ENCODE assay signal across 8 cellular contexts in the genomic region with DNA sequence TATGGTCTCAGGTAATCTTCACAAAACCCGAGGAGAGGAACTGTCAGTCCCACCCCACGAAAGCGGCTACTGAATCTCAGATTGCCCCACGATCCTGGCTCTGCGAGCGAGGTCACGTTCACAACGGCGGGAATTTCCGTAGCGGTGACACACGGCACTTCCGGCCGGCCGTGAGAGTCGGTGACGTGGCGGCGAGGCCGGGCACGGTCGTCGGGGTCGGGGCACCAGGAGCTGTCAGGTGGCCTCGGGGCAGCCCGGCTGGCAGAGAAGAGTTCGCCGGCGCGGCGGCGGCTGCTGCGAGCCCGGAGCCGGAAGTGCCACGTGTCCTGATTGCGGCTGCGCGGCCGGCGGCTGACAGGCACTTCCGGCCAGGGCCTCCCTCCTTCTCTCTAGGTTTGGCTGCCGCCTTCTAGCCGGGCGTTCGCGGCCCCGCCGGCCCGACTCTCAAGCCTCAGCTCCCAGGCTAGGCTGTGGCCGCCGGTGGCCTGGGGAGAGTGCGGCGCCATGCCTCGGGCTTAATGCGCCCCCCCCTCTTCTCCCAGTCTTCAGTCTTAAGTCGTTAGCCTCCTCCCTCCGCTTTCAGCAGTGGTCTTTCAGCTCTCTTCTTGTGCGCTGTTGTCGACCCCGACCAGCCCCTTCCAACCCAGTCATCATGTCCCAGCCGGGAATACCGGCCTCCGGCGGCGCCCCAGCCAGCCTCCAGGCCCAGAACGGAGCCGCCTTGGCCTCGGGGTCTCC. TPM values are rescaled to one million over a fixed set of nuclear protein-coding genes. Genes with fewer than 3 reads are reported as not detected.
DNase-seq lines count a peak whose midpoint lies in the region; ATAC-seq, FAIRE-seq and TF ChIP-seq lines count a peak whose summit lies in the region.

A gene (plus strand): TSS at position 361 of the 738 bp plus-strand sequence. CDS start 292 bp downstream, at position 653.

- no peak for TF ChIP-seq CTCF in right atrium auricular region (IDR thresholded peaks at IDR 0.05)

- peak within 1 kb of the TSS; percentile 90 to 94 for H3K4me3 ChIP-seq in right atrium auricular region

- intact Hi-C loops in T-helper 2 cell treated with Interferon-gamma antibody and Interleukin-4, amounts not matched to agents 100 ng/mL and 5 ng/mL, for 36 hours (cut with micrococcal nuclease), result loop anchor here (1.0 to 5.0 kb wide), 9 partner anchors 16 to 421 kb away; a partner anchor contains a TSS

- peak within 1 kb of the TSS; percentile 96 for H3K27ac ChIP-seq in right atrium auricular region

- no peak for FAIRE-seq in urothelium cell line (lab: Jason Lieb, UNC)

- DNase-seq in NCI-H1694 treated with DMSO at 0.1 percent for 48 hours (lab: John Stamatoyannopoulos, UW) (peak; percentile 44), anterior cingulate cortex (lab: John Stamatoyannopoulos, UW) (peak; percentile 15 to 88 (median 76)), right atrium auricular region (ENCODE audit: low spot score) (peak; percentile 91), pulmonary artery endothelial cell (ENCODE audit: low read depth, low spot score) (peak; percentile 60), urothelium cell line (ENCODE audit: low spot score) (peak; percentile 92)

- no peaks in the 10 kb centered on the region for H3K27me3 ChIP-seq in right atrium auricular region

- no peaks in the 10 kb centered on the region for H3K36me3 ChIP-seq in right atrium auricular region

- peaks cover 0 to 33% of the 10 kb centered on the region in 2 donors for H3K4me1 ChIP-seq in right atrium auricular region

- peak; percentile 87 for ATAC-seq in GM18498 (IDR thresholded peaks at IDR 0.05; ENCODE audit: unreplicated experiment)
- peak; percentile 69 for ATAC-seq in HG02870 (IDR thresholded peaks at IDR 0.05; ENCODE audit: unreplicated experiment)

- H3K9me3 ChIP-seq in right atrium auricular region, result no peaks in the 10 kb centered on the region

RNA-seq across cellular contexts. Expression of the gene that starts here (rescaled TPM):
- 26.7 and 27.0 TPM in 2 replicates for total RNA-seq in T-helper 2 cell treated with Interferon-gamma antibody and Interleukin-4, amounts not matched to agents 100 ng/mL and 5 ng/mL, for 36 hours
- total RNA-seq in right atrium auricular region (10 to 100 TPM in 1 of 2 donors, 1 to 10 TPM in 1; 9.6 to 12.8 TPM), pulmonary artery endothelial cell (18.3 and 21.1 TPM in 2 replicates)

Comparison
In these comparisons a context has a peak if more than half of its experiments do, and no peak if none do; other contexts are left out.
1. Peak in every context shown above with its lines: DNase-seq, ATAC-seq, H3K4me3 ChIP-seq and H3K27ac ChIP-seq.